ENCODE assay signal across 8 cellular contexts in the genomic region with DNA sequence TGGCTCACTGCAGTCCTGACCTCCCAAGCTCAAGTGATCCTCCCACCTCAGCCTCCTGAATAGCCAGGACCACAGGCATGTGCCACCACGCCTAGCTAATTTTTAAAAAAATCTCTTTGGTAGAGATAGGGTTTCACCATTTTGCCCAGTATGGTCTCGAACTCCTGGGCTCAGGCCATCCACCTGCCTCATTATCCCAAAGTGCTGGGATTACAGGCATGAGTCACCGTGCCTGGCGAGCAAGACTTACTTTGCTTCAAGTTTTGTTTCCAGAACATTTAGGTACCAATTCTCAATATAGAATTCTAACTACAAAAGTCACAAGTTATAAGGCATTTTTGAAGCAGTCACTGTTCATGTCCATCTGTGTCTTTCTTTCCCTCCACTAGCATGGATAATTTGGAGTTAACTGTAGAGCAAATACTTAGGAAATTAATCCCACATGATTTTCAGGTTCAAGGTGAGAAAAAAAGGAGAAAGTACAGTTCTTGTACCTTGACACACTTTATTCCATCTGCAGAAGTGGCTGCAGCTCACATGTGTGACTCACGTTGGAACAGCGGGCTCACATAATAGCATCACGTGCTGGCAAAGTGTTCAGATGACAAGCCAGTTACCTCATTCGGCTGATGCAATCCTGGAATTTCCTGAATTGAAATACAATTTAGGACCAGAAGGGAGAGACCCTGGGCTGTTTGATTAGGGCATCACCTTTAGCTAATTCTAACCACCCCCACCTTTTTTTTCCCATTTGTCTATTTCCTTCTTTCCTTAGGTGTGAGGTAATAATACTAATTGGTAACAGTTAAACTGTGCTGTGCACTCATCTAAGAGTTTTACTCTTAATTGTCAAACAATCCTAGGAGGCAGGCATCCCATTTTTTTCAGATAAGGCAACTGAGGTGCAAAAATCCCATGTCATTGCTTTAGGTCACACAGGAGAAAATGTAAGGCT. TPM values are rescaled to one million over a fixed set of nuclear protein-coding genes. Genes with fewer than 3 reads are reported as not detected.
DNase-seq lines count a peak whose midpoint lies in the region; ATAC-seq and TF ChIP-seq lines count a peak whose summit lies in the region.

No MANE protein-coding gene starts in this region.

- H3K4me1 Mint-ChIP-seq in endodermal cell = peaks cover 1% of the 10 kb centered on the region
- peaks cover 21% of the 10 kb centered on the region for H3K4me1 Mint-ChIP-seq in T-helper 2 cell treated with Interferon-gamma antibody and Interleukin-4, amounts not matched to agents 5 μg/mL and 100 μg/mL, for 36 hours (ENCODE audit: low read depth)
- H3K4me1 Mint-ChIP-seq in naive thymus-derived CD8-positive, alpha-beta T cell = peaks cover 16 to 46% (median 40%) of the 10 kb centered on the region in 4 donors

- no peaks in the 10 kb centered on the region for H3K36me3 Mint-ChIP-seq in endodermal cell (ENCODE audit: low read depth)
- peaks cover 6% of the 10 kb centered on the region for H3K36me3 Mint-ChIP-seq in T-helper 2 cell treated with Interferon-gamma antibody and Interleukin-4, amounts not matched to agents 5 μg/mL and 100 μg/mL, for 36 hours (ENCODE audit: low read depth)
- H3K36me3 Mint-ChIP-seq in naive thymus-derived CD8-positive, alpha-beta T cell = peaks cover 0 to 2% (median 0%) of the 10 kb centered on the region in 3 donors

- peak overlapping the region; percentile 34 for H3K27ac ChIP-seq in endodermal cell (ENCODE audit: low read depth, low read length)

- H3K9me3 ChIP-seq in endodermal cell (ENCODE audit: control insufficient read depth, low read length) = no peaks in the 10 kb centered on the region

- H3K27ac Mint-ChIP-seq in endodermal cell = peak overlapping the region; percentile 79
- no peak overlapping the region for H3K27ac Mint-ChIP-seq in T-helper 2 cell treated with Interferon-gamma antibody and Interleukin-4, amounts not matched to agents 5 μg/mL and 100 μg/mL, for 36 hours
- H3K27ac Mint-ChIP-seq in naive thymus-derived CD8-positive, alpha-beta T cell = peak overlapping the region in 1 of 10 donors; percentile 32

- no peak overlapping the region for H3K4me3 Mint-ChIP-seq in endodermal cell
- no peak overlapping the region for H3K4me3 Mint-ChIP-seq in T-helper 2 cell treated with Interferon-gamma antibody and Interleukin-4, amounts not matched to agents 5 μg/mL and 100 μg/mL, for 36 hours
- no peak overlapping the region for H3K4me3 Mint-ChIP-seq in naive thymus-derived CD8-positive, alpha-beta T cell

- WGBS in endodermal cell (ENCODE audit: insufficient coverage in 1 of 2, insufficient read length in 1 of 2), 2 experiments = 80 to 81% methylated on average over 8 of the region's 8 CpGs

- no peaks in the 10 kb centered on the region for H3K27me3 ChIP-seq in endodermal cell (ENCODE audit: control insufficient read depth, insufficient read depth, low read length, poor library complexity, severe bottlenecking)

- POLR2A ChIA-PET in naive thymus-derived CD8-positive, alpha-beta T cell (lab: Charles Lee) = no interaction called here

- no peak for TF ChIP-seq CTCF in endodermal cell (conservative IDR thresholded peaks at IDR 0.05)

- peaks cover 6% of the 10 kb centered on the region for H3K4me1 ChIP-seq in endodermal cell (ENCODE audit: control insufficient read depth, insufficient read depth, low read length)

- H3K4me3 ChIP-seq in endodermal cell (ENCODE audit: low read length) = no peak overlapping the region

- ATAC-seq in naive thymus-derived CD8-positive, alpha-beta T cell = no peak

- peak; percentile 40 for DNase-seq in activated CD4-positive, alpha-beta T cell treated with anti-CD3 and anti-CD28 coated beads for 48 hours
- DNase-seq in activated CD4-positive, alpha-beta T cell treated with anti-CD3 and anti-CD28 coated beads, Interleukin-2, amount 50 U/mL, for 1 hour = no peak
- peak; percentile 57 for DNase-seq in NCI-H345 (lab: John Stamatoyannopoulos, UW)
- DNase-seq in endodermal cell = no peak
- DNase-seq in myocyte (ENCODE audit: low read depth) = peak; percentile 82
- DNase-seq in UCSD-AML1 (lab: John Stamatoyannopoulos, UW; ENCODE audit: unreplicated experiment) = no peak
- no peak for DNase-seq in T-helper 2 cell treated with Interferon-gamma antibody and Interleukin-4, amounts not matched to agents 5 μg/mL and 100 μg/mL, for 36 hours (ENCODE audit: low spot score)
- no peak for DNase-seq in naive thymus-derived CD8-positive, alpha-beta T cell

- no peaks in the 10 kb centered on the region for H3K36me3 ChIP-seq in endodermal cell (ENCODE audit: control insufficient read depth, insufficient read depth, low read length)

- H3K9ac ChIP-seq in endodermal cell (ENCODE audit: extremely low read depth, low read length, poor library complexity, severe bottlenecking) = no peak overlapping the region

- no peaks in the 10 kb centered on the region for H3K27me3 Mint-ChIP-seq in endodermal cell (ENCODE audit: insufficient read depth)
- H3K27me3 Mint-ChIP-seq in T-helper 2 cell treated with Interferon-gamma antibody and Interleukin-4, amounts not matched to agents 5 μg/mL and 100 μg/mL, for 36 hours (ENCODE audit: low read depth) = no peaks in the 10 kb centered on the region
- H3K27me3 Mint-ChIP-seq in naive thymus-derived CD8-positive, alpha-beta T cell = peaks cover 0 to 4% (median 0%) of the 10 kb centered on the region in 5 donors

- no peaks in the 10 kb centered on the region for H3K9me3 Mint-ChIP-seq in endodermal cell
- H3K9me3 Mint-ChIP-seq in T-helper 2 cell treated with Interferon-gamma antibody and Interleukin-4, amounts not matched to agents 5 μg/mL and 100 μg/mL, for 36 hours = peaks cover 8% of the 10 kb centered on the region
- H3K9me3 Mint-ChIP-seq in naive thymus-derived CD8-positive, alpha-beta T cell = peaks cover 0 to 4% (median 0%) of the 10 kb centered on the region in 9 donors

RNA-seq across cellular contexts. Expression of a gene that starts 46.9 kb away (rescaled TPM):
- total RNA-seq in endodermal cell (10 to 100 TPM; 10.4 to 16.5 TPM), myocyte (38.5 and 38.9 TPM in 2 replicates)
- polyA plus RNA-seq in endodermal cell (2013, experiment 1 of 2) = 6.1 TPM
- polyA plus RNA-seq in endodermal cell (2013, experiment 2 of 2) = 6.6 TPM
- polyA plus RNA-seq in myocyte (2012) = 12.6 TPM
- total RNA-seq in naive thymus-derived CD8-positive, alpha-beta T cell = 1 to 10 TPM; 3.2 to 4.1 TPM
- 1 to 10 TPM; 2.3 to 4.6 (median 3.7) TPM for polyA plus RNA-seq in naive thymus-derived CD8-positive, alpha-beta T cell

Comparison
In these comparisons a context has a peak if more than half of its experiments do, and no peak if none do; other contexts are left out.
1. DNase-seq: peak in activated CD4-positive, alpha-beta T cell treated with anti-CD3 and anti-CD28 coated beads for 48 hours (single experiment), NCI-H345 (single experiment) and myocyte (single experiment); none in activated CD4-positive, alpha-beta T cell treated with anti-CD3 and anti-CD28 coated beads, Interleukin-2, amount 50 U/mL, for 1 hour (single experiment), endodermal cell (single experiment), UCSD-AML1 (single experiment), T-helper 2 cell treated with Interferon-gamma antibody and Interleukin-4, amounts not matched to agents 5 μg/mL and 100 μg/mL, for 36 hours (single experiment) and naive thymus-derived CD8-positive, alpha-beta T cell (0 of 10).